ENCODE assay signal across 1 cellular context in the genomic region with DNA sequence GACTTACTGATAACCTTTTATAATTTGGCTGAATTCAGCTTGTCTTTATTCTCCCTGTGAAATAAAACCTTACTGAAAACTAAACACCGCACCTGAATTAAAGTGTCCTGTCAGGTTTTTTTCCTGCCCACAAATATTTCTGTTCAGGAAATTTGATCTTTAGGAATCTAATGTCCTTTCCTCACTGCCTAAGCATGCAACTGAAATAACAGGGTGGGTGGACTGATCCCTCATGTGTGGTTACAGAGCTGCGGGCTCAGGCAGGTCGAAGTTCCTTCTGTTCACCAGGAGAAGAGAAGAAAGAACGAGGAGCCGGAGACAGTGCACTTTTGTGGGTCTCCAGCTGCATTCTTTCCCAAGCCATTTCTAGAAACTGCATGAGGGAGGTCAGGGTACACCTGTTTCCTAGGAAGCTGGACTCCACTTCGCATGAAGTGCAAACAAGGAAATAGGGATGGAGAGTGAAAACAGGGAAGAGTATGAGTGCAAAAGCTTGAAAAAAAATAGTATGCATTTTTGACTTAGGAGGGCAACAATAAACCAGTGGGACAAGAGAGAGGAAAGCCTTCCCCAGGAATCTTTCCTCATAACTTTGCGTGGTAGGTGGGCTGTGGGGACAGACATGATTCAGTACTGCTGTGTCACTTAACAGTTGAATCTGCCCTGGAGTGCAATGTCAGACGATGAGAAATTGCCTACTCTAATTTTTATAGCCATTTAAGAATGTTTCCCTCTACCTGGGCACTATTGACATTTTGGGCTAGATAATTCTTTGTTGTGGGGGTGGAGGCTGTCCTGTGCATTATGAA.
TF ChIP-seq lines count a peak whose summit lies in the region.

No MANE protein-coding gene starts in this region.

TF ChIP-seq in H1, 55 proteins besides CTCF, POLR2A, EP300 and RAD21:
- TF ChIP-seq, protein P1, sequence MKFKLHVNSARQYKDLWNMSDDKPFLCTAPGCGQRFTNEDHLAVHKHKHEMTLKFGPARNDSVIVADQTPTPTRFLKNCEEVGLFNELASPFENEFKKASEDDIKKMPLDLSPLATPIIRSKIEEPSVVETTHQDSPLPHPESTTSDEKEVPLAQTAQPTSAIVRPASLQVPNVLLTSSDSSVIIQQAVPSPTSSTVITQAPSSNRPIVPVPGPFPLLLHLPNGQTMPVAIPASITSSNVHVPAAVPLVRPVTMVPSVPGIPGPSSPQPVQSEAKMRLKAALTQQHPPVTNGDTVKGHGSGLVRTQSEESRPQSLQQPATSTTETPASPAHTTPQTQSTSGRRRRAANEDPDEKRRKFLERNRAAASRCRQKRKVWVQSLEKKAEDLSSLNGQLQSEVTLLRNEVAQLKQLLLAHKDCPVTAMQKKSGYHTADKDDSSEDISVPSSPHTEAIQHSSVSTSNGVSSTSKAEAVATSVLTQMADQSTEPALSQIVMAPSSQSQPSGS (IDR thresholded peaks at IDR 0.05; ENCODE audit: low read length), result no peak
- no peak for TF ChIP-seq CTBP2 (IDR thresholded peaks at IDR 0.05; ENCODE audit: borderline replicate concordance, insufficient read depth, insufficient read length, low read length)
- TF ChIP-seq TAF7 (optimal IDR thresholded peaks at IDR 0.05; ENCODE audit: borderline replicate concordance, low read depth, low read length), result no peak
- TF ChIP-seq TBP (IDR thresholded peaks at IDR 0.05; ENCODE audit: low read depth, low read length), result no peak
- TF ChIP-seq, protein P2, sequence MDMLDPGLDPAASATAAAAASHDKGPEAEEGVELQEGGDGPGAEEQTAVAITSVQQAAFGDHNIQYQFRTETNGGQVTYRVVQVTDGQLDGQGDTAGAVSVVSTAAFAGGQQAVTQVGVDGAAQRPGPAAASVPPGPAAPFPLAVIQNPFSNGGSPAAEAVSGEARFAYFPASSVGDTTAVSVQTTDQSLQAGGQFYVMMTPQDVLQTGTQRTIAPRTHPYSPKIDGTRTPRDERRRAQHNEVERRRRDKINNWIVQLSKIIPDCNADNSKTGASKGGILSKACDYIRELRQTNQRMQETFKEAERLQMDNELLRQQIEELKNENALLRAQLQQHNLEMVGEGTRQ (IDR thresholded peaks at IDR 0.05; ENCODE audit: low read length), result no peak
- no peak for TF ChIP-seq JUND (IDR thresholded peaks at IDR 0.05; ENCODE audit: low read length)
- no peak for TF ChIP-seq SIX5 (IDR thresholded peaks at IDR 0.05; ENCODE audit: low read depth, low read length)
- no peak for TF ChIP-seq RFX5 (IDR thresholded peaks at IDR 0.05; ENCODE audit: borderline replicate concordance, low read depth, low read length)
